19 cellular contexts compared by ENCODE assay signal in genomic region chr12:1213205-1213604, GRCh38.
DNase-seq lines count a peak whose midpoint lies in the region; ATAC-seq lines count a peak whose summit lies in the region.
"Had no signal": no experiment of that assay in that cellular context is flagged by ENCODE, and none has a peak within 500 bp of the region (broad histone marks: within the 10 kb centered on the region; RNA-seq: fewer than 3 reads in every experiment).

No MANE protein-coding gene starts in this region.

- H3K4me1 Mint-ChIP-seq in activated T-cell treated with anti-CD3 and anti-CD28 coated beads, Interleukin-2, amount 50 U/mL, for 24 hours (ENCODE audit: low read depth), result peaks cover 18% of the 10 kb centered on the region
- peaks cover 11% of the 10 kb centered on the region for H3K4me1 Mint-ChIP-seq in T-helper 2 cell treated with Interferon-gamma antibody and Interleukin-4, amounts not matched to agents 5 μg/mL and 100 μg/mL, for 36 hours (ENCODE audit: low read depth)
- H3K4me1 Mint-ChIP-seq in activated T-cell treated with anti-CD3 and anti-CD28 coated beads, Interleukin-2, amount 50 U/mL, for 72 hours (ENCODE audit: low read depth), result peaks cover 21% of the 10 kb centered on the region
- H3K4me1 Mint-ChIP-seq: CD4-positive, alpha-beta memory T cell had no signal

- H3K4me3 Mint-ChIP-seq in activated T-cell treated with anti-CD3 and anti-CD28 coated beads, Interleukin-2, amount 50 U/mL, for 24 hours, result no peak overlapping the region
- no peak overlapping the region for H3K4me3 Mint-ChIP-seq in T-helper 2 cell treated with Interferon-gamma antibody and Interleukin-4, amounts not matched to agents 5 μg/mL and 100 μg/mL, for 36 hours
- peak overlapping the region; percentile 43 to 44 for H3K4me3 Mint-ChIP-seq in activated T-cell treated with anti-CD3 and anti-CD28 coated beads, Interleukin-2, amount 50 U/mL, for 72 hours
- H3K4me3 Mint-ChIP-seq: CD4-positive, alpha-beta memory T cell had no signal

- ATAC-seq in activated T-cell treated with anti-CD3 and anti-CD28 coated beads, Interleukin-2, amount 50 U/mL, for 72 hours (replicated peaks in 1 of 2), result peak; percentile 87 to 91
- ATAC-seq in GM18519 (IDR thresholded peaks at IDR 0.05; ENCODE audit: low FRiP score, unreplicated experiment), result no peak
- ATAC-seq: GM12878, HepG2 had no signal

- DNase-seq in activated T-cell treated with anti-CD3 and anti-CD28 coated beads, Interleukin-2, amount 50 U/mL, for 24 hours, result peak; percentile 37
- DNase-seq in activated T-cell treated with anti-CD3 and anti-CD28 coated beads for 4 hours (no peak), putamen (ENCODE audit: low spot score) (no peak)
- peak; percentile 59 for DNase-seq in T-helper 2 cell treated with Interferon-gamma antibody and Interleukin-4, amounts not matched to agents 5 μg/mL and 100 μg/mL, for 36 hours (ENCODE audit: low spot score)
- peak; percentile 51 to 64 for DNase-seq in activated T-cell treated with anti-CD3 and anti-CD28 coated beads, Interleukin-2, amount 50 U/mL, for 72 hours
- DNase-seq in stimulated activated CD4-positive, alpha-beta T cell treated with anti-CD3 and anti-CD28 coated beads, Interleukin-4, amount 100 ng/mL, for 48 hours (ENCODE audit: low read depth in 2 of 2), result peak; percentile 50 to 58
- DNase-seq: BE2C; CD4-positive, alpha-beta memory T cell; DMS79; H7; MG63; NCI-H1092 treated with DMSO at 0.1 percent for 48 hours; NCI-H1694 treated with DMSO at 0.1 percent for 48 hours; NCI-H345; NCI-H526 treated with DMSO at 0.1 percent for 48 hours; OCI-M1 had no signal

- peak overlapping the region; percentile 76 for H3K27ac Mint-ChIP-seq in activated T-cell treated with anti-CD3 and anti-CD28 coated beads, Interleukin-2, amount 50 U/mL, for 24 hours
- no peak overlapping the region for H3K27ac Mint-ChIP-seq in T-helper 2 cell treated with Interferon-gamma antibody and Interleukin-4, amounts not matched to agents 5 μg/mL and 100 μg/mL, for 36 hours
- peak overlapping the region; percentile 55 for H3K27ac Mint-ChIP-seq in activated T-cell treated with anti-CD3 and anti-CD28 coated beads, Interleukin-2, amount 50 U/mL, for 72 hours

- no peaks in the 10 kb centered on the region for H3K9me3 Mint-ChIP-seq in activated T-cell treated with anti-CD3 and anti-CD28 coated beads, Interleukin-2, amount 50 U/mL, for 24 hours
- H3K9me3 Mint-ChIP-seq in T-helper 2 cell treated with Interferon-gamma antibody and Interleukin-4, amounts not matched to agents 5 μg/mL and 100 μg/mL, for 36 hours, result no peaks in the 10 kb centered on the region
- H3K9me3 Mint-ChIP-seq in activated T-cell treated with anti-CD3 and anti-CD28 coated beads, Interleukin-2, amount 50 U/mL, for 72 hours, result no peaks in the 10 kb centered on the region
- H3K9me3 Mint-ChIP-seq: CD4-positive, alpha-beta memory T cell had no signal

- H3K27me3 Mint-ChIP-seq in activated T-cell treated with anti-CD3 and anti-CD28 coated beads, Interleukin-2, amount 50 U/mL, for 24 hours, result no peaks in the 10 kb centered on the region
- H3K27me3 Mint-ChIP-seq in T-helper 2 cell treated with Interferon-gamma antibody and Interleukin-4, amounts not matched to agents 5 μg/mL and 100 μg/mL, for 36 hours (ENCODE audit: low read depth), result no peaks in the 10 kb centered on the region
- no peaks in the 10 kb centered on the region for H3K27me3 Mint-ChIP-seq in activated T-cell treated with anti-CD3 and anti-CD28 coated beads, Interleukin-2, amount 50 U/mL, for 72 hours (ENCODE audit: low read depth)
- H3K27me3 Mint-ChIP-seq: CD4-positive, alpha-beta memory T cell had no signal

- H3K36me3 Mint-ChIP-seq in activated T-cell treated with anti-CD3 and anti-CD28 coated beads, Interleukin-2, amount 50 U/mL, for 24 hours (ENCODE audit: low read depth), result peaks cover 5% of the 10 kb centered on the region
- peaks cover 12% of the 10 kb centered on the region for H3K36me3 Mint-ChIP-seq in T-helper 2 cell treated with Interferon-gamma antibody and Interleukin-4, amounts not matched to agents 5 μg/mL and 100 μg/mL, for 36 hours (ENCODE audit: low read depth)
- peaks cover 2 to 3% of the 10 kb centered on the region in 2 donors for H3K36me3 Mint-ChIP-seq in activated T-cell treated with anti-CD3 and anti-CD28 coated beads, Interleukin-2, amount 50 U/mL, for 72 hours (ENCODE audit: insufficient read depth in 2 of 2)

Comparison
In these comparisons a context has a peak if more than half of its experiments do, and no peak if none do; other contexts are left out.
1. DNase-seq: peak in activated T-cell treated with anti-CD3 and anti-CD28 coated beads, Interleukin-2, amount 50 U/mL, for 24 hours (single experiment), T-helper 2 cell treated with Interferon-gamma antibody and Interleukin-4, amounts not matched to agents 5 μg/mL and 100 μg/mL, for 36 hours (single experiment), activated T-cell treated with anti-CD3 and anti-CD28 coated beads, Interleukin-2, amount 50 U/mL, for 72 hours (2 of 2) and stimulated activated CD4-positive, alpha-beta T cell treated with anti-CD3 and anti-CD28 coated beads, Interleukin-4, amount 100 ng/mL, for 48 hours (2 of 2); none in activated T-cell treated with anti-CD3 and anti-CD28 coated beads for 4 hours (single experiment) and putamen (single experiment).
2. H3K4me3 Mint-ChIP-seq: peak in activated T-cell treated with anti-CD3 and anti-CD28 coated beads, Interleukin-2, amount 50 U/mL, for 72 hours (2 of 2); none in activated T-cell treated with anti-CD3 and anti-CD28 coated beads, Interleukin-2, amount 50 U/mL, for 24 hours (single experiment) and T-helper 2 cell treated with Interferon-gamma antibody and Interleukin-4, amounts not matched to agents 5 μg/mL and 100 μg/mL, for 36 hours (single experiment).